Comparison of ENCODE assay signal across 24 cellular contexts in the genomic region with DNA sequence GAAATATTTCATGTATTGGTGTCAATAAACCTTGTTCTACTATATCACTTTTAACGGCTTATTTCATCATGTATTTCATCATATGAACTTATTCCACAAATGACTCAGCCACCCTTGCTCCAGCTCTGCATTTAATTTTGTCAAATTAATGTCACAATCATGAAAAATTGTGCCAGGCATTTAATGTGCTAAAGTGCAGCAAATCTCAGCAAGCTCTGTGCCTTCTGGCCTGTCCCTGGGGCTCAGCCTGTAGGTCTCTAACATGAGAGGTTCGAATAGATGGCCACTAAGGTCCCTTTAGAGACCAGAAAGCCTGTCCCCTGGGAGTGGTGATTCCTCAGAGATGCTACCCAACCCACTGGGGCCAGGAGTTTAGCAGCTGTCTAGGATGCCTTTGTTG. TPM values are rescaled to one million over a fixed set of nuclear protein-coding genes. Genes with fewer than 3 reads are reported as not detected.
"Had no signal": no experiment of that assay in that cellular context is flagged by ENCODE, and none has a peak within 500 bp of the region (broad histone marks: within the 10 kb centered on the region; RNA-seq: fewer than 3 reads in every experiment).

No MANE protein-coding gene starts in this region.

- H3K4me3 ChIP-seq: dorsolateral prefrontal cortex, skin epidermis, transverse colon had no signal

- H3K27me3 ChIP-seq: transverse colon had no signal

- H3K9me3 Mint-ChIP-seq: activated T-cell treated with anti-CD3 and anti-CD28 coated beads, Interleukin-2, amount 50 U/mL, for 24 hours had no signal

- ATAC-seq: activated CD8-positive, alpha-beta memory T cell treated with anti-CD3 and anti-CD28 coated beads, Interleukin-2, amount 10 ng/mL, durations not matched to agents 7 days and 5 days; natural killer cell treated with Interleukin-12 subunit alpha and Interleukin-12 subunit beta and Interleukin-15 and Interleukin-18, amount 100 ng/mL, for 72 hours had no signal

- DNase-seq: activated CD4-positive, alpha-beta memory T cell treated with anti-CD3 and anti-CD28 coated beads for 36 hours; activated CD4-positive, alpha-beta T cell treated with anti-CD3 and anti-CD28 coated beads for 1 hour; activated CD8-positive, alpha-beta memory T cell treated with anti-CD3 and anti-CD28 coated beads, Interleukin-2, amount 10 ng/mL, durations not matched to agents 7 days and 5 days; activated naive CD4-positive, alpha-beta T cell treated with anti-CD3 and anti-CD28 coated beads, Interleukin-2, amount 10 ng/mL, durations not matched to agents 7 days and 5 days; activated T-cell treated with anti-CD3 and anti-CD28 coated beads, Interleukin-2, amount 50 U/mL, for 24 hours; dorsolateral prefrontal cortex; erythroblast; hypothalamus; posterior cingulate gyrus; stimulated activated CD4-positive, alpha-beta T cell treated with anti-CD3 and anti-CD28 coated beads, Interleukin-15, amount 100 ng/mL, for 24 hours; stimulated activated CD4-positive, alpha-beta T cell treated with anti-CD3 and anti-CD28 coated beads, Interleukin-4, amount 100 ng/mL, for 1 hour; stimulated activated naive CD4-positive, alpha-beta T cell; substantia nigra; T-helper 1 cell; T1000; transverse colon had no signal

- H3K4me3 Mint-ChIP-seq: activated CD4-positive, alpha-beta memory T cell treated with anti-CD3 and anti-CD28 coated beads for 36 hours; activated CD8-positive, alpha-beta memory T cell treated with anti-CD3 and anti-CD28 coated beads, Interleukin-2, amount 10 ng/mL, durations not matched to agents 7 days and 5 days; activated naive CD4-positive, alpha-beta T cell treated with anti-CD3 and anti-CD28 coated beads, Interleukin-2, amount 10 ng/mL, durations not matched to agents 7 days and 5 days; activated T-cell treated with anti-CD3 and anti-CD28 coated beads, Interleukin-2, amount 50 U/mL, for 24 hours; natural killer cell treated with Interleukin-12 subunit alpha and Interleukin-12 subunit beta and Interleukin-15 and Interleukin-18, amount 100 ng/mL, for 72 hours had no signal

- H3K4me1 Mint-ChIP-seq: activated CD8-positive, alpha-beta memory T cell treated with anti-CD3 and anti-CD28 coated beads, Interleukin-2, amount 10 ng/mL, durations not matched to agents 7 days and 5 days; activated naive CD4-positive, alpha-beta T cell treated with anti-CD3 and anti-CD28 coated beads, Interleukin-2, amount 10 ng/mL, durations not matched to agents 7 days and 5 days had no signal

- H3K4me1 ChIP-seq: transverse colon had no signal

- H3K27me3 Mint-ChIP-seq: activated CD4-positive, alpha-beta memory T cell treated with anti-CD3 and anti-CD28 coated beads for 36 hours; activated CD8-positive, alpha-beta memory T cell treated with anti-CD3 and anti-CD28 coated beads, Interleukin-2, amount 10 ng/mL, durations not matched to agents 7 days and 5 days; activated naive CD4-positive, alpha-beta T cell treated with anti-CD3 and anti-CD28 coated beads, Interleukin-2, amount 10 ng/mL, durations not matched to agents 7 days and 5 days; activated T-cell treated with anti-CD3 and anti-CD28 coated beads, Interleukin-2, amount 50 U/mL, for 24 hours had no signal

- H3K36me3 ChIP-seq: transverse colon had no signal

- H3K27ac ChIP-seq: dorsolateral prefrontal cortex, skin epidermis, transverse colon, VCaP had no signal

- H3K36me3 Mint-ChIP-seq: activated CD4-positive, alpha-beta memory T cell treated with anti-CD3 and anti-CD28 coated beads for 36 hours; activated CD8-positive, alpha-beta memory T cell treated with anti-CD3 and anti-CD28 coated beads, Interleukin-2, amount 10 ng/mL, durations not matched to agents 7 days and 5 days; activated naive CD4-positive, alpha-beta T cell treated with anti-CD3 and anti-CD28 coated beads, Interleukin-2, amount 10 ng/mL, durations not matched to agents 7 days and 5 days; natural killer cell treated with Interleukin-12 subunit alpha and Interleukin-12 subunit beta and Interleukin-15 and Interleukin-18, amount 100 ng/mL, for 72 hours had no signal

- H3K27ac Mint-ChIP-seq: activated CD4-positive, alpha-beta memory T cell treated with anti-CD3 and anti-CD28 coated beads for 36 hours; activated CD8-positive, alpha-beta memory T cell treated with anti-CD3 and anti-CD28 coated beads, Interleukin-2, amount 10 ng/mL, durations not matched to agents 7 days and 5 days; activated naive CD4-positive, alpha-beta T cell treated with anti-CD3 and anti-CD28 coated beads, Interleukin-2, amount 10 ng/mL, durations not matched to agents 7 days and 5 days; activated T-cell treated with anti-CD3 and anti-CD28 coated beads, Interleukin-2, amount 50 U/mL, for 24 hours; natural killer cell treated with Interleukin-12 subunit alpha and Interleukin-12 subunit beta and Interleukin-15 and Interleukin-18, amount 100 ng/mL, for 72 hours had no signal

RNA-seq across cellular contexts. Expression of a gene that starts 28.7 kb away (rescaled TPM):
- total RNA-seq: activated CD4-positive, alpha-beta memory T cell treated with anti-CD3 and anti-CD28 coated beads for 36 hours; activated CD8-positive, alpha-beta memory T cell treated with anti-CD3 and anti-CD28 coated beads, Interleukin-2, amount 10 ng/mL, durations not matched to agents 7 days and 5 days; fibroblast of villous mesenchyme; kidney epithelial cell; liver; mesenteric fat pad; natural killer cell treated with Interleukin-12 subunit alpha and Interleukin-12 subunit beta and Interleukin-15 and Interleukin-18, amount 100 ng/mL, for 72 hours; transverse colon had no signal
- polyA plus RNA-seq: adipose tissue, liver had no signal
